In genomic region chr9:17614246-17614645, GRCh38 we compare ENCODE assay signal across 19 cellular contexts. TPM values are rescaled to one million over a fixed set of nuclear protein-coding genes. Genes with fewer than 3 reads are reported as not detected.
DNase-seq lines count a peak whose midpoint lies in the region; ATAC-seq, FAIRE-seq and TF ChIP-seq lines count a peak whose summit lies in the region.
"Had no signal": no experiment of that assay in that cellular context is flagged by ENCODE, and none has a peak within 500 bp of the region (broad histone marks: within the 10 kb centered on the region; RNA-seq: fewer than 3 reads in every experiment).

No MANE protein-coding gene starts in this region.

- ATAC-seq in HG02571 (IDR thresholded peaks at IDR 0.05; ENCODE audit: unreplicated experiment), result no peak

- no peak for FAIRE-seq in urothelium cell line (lab: Jason Lieb, UNC)
- FAIRE-seq: H54, HTR-8/SVneo had no signal

- CTCF ChIA-PET in HEK293 (lab: Yijun Ruan, JAX), result no interaction called here

- peaks cover 2% of the 10 kb centered on the region for H3K4me1 Mint-ChIP-seq in neural progenitor cell
- H3K4me1 Mint-ChIP-seq: CD14-positive monocyte; CD4-positive, alpha-beta memory T cell had no signal

- H3K27ac ChIP-seq in HEK293 (ENCODE audit: extremely low read depth, low read depth, low read length) (no peak overlapping the region), neural progenitor cell (peak overlapping the region; percentile 56), suprapubic skin (no peak overlapping the region)
- H3K27ac ChIP-seq: BLaER1 had no signal

- H2AFZ ChIP-seq in neural progenitor cell (replicated peaks), result no peak overlapping the region
- H2AFZ ChIP-seq: GM23338 had no signal

- TF ChIP-seq CTCF in HEK293 (tag by site-specific recombination; IDR thresholded peaks at IDR 0.05), result no peak
- TF ChIP-seq CTCF in neural progenitor cell (IDR thresholded peaks at IDR 0.05), result no peak
- TF ChIP-seq CTCF in suprapubic skin (IDR thresholded peaks at IDR 0.05), result no peak

- H3K4me3 ChIP-seq in HEK293 (ENCODE audit: low read depth, low read length) (no peak overlapping the region), neural progenitor cell (no peak overlapping the region), suprapubic skin (no peak overlapping the region)
- H3K4me3 ChIP-seq: BLaER1, GM23338 had no signal

- H3K27me3 ChIP-seq in neural progenitor cell, result no peaks in the 10 kb centered on the region
- H3K27me3 ChIP-seq in suprapubic skin, result no peaks in the 10 kb centered on the region
- H3K27me3 ChIP-seq: BLaER1 had no signal

- H3K36me3 Mint-ChIP-seq in neural progenitor cell, result no peaks in the 10 kb centered on the region
- H3K36me3 Mint-ChIP-seq: CD14-positive monocyte; CD4-positive, alpha-beta memory T cell had no signal

- no peak overlapping the region for H3K27ac Mint-ChIP-seq in neural progenitor cell
- H3K27ac Mint-ChIP-seq: CD14-positive monocyte; CD4-positive, alpha-beta memory T cell; HFFc6 had no signal

- H3K9me3 Mint-ChIP-seq in neural progenitor cell, result no peaks in the 10 kb centered on the region
- H3K9me3 Mint-ChIP-seq: CD14-positive monocyte, GM23338, HFFc6 had no signal

- peaks cover 2% of the 10 kb centered on the region for H3K27me3 Mint-ChIP-seq in neural progenitor cell (ENCODE audit: insufficient read depth, low read depth)
- H3K27me3 Mint-ChIP-seq: CD4-positive, alpha-beta memory T cell had no signal

- no peaks in the 10 kb centered on the region for H3K79me2 ChIP-seq in neural progenitor cell (ENCODE audit: low read depth)

- H3K9me3 ChIP-seq in HEK293 (ENCODE audit: control insufficient read depth, insufficient read depth, low read depth, low read length) (no peaks in the 10 kb centered on the region), neural progenitor cell (ENCODE audit: low read depth) (no peaks in the 10 kb centered on the region), suprapubic skin (no peaks in the 10 kb centered on the region)
- H3K9me3 ChIP-seq: BLaER1 had no signal

- no peaks in the 10 kb centered on the region for H3F3A ChIP-seq in neural progenitor cell (ENCODE audit: low read depth)

- H3K9ac ChIP-seq in neural progenitor cell, result no peak overlapping the region
- H3K9ac ChIP-seq: BLaER1 had no signal

- TF ChIP-seq EP300 in suprapubic skin (IDR thresholded peaks at IDR 0.05), result no peak

- TF ChIP-seq POLR2A in suprapubic skin (IDR thresholded peaks at IDR 0.05), result no peak

- H3K4me3 Mint-ChIP-seq in neural progenitor cell, result no peak overlapping the region
- H3K4me3 Mint-ChIP-seq: CD14-positive monocyte; CD4-positive, alpha-beta memory T cell; GM23338; HFFc6 had no signal

- 83% methylated on average over 1 of the region's 1 CpG for WGBS in suprapubic skin

- H3K4me2 ChIP-seq in neural progenitor cell, result peak overlapping the region; percentile 54
- H3K4me2 ChIP-seq: BLaER1, GM23338 had no signal

- DNase-seq in NCI-H69 (lab: John Stamatoyannopoulos, UW) (peak; percentile 31), cerebellar cortex (ENCODE audit: low spot score) (peak; percentile 92), neural progenitor cell (ENCODE audit: low spot score) (no peak), urothelium cell line (ENCODE audit: low spot score) (no peak), suprapubic skin (ENCODE audit: low spot score in 2 of 2) (no peak)
- DNase-seq in stimulated activated naive CD4-positive, alpha-beta T cell (lab: John Stamatoyannopoulos, UW), result no peak
- DNase-seq: 8988T; CD4-positive, alpha-beta memory T cell; DMS79; GF-D8 had no signal

- H4K20me1 ChIP-seq in neural progenitor cell (ENCODE audit: low read depth), result no peaks in the 10 kb centered on the region
- H4K20me1 ChIP-seq: BLaER1 had no signal

- POLR2A ChIA-PET in HEK293 (lab: Yijun Ruan, JAX), result interaction anchor here (0.7 kb wide), 1 partner anchor 18 kb away, joined by 3 read pairs; no protein-coding TSS in a partner anchor

- H3K4me1 ChIP-seq in HEK293 (ENCODE audit: control insufficient read depth, insufficient read depth, low read length) (peaks cover 10% of the 10 kb centered on the region), neural progenitor cell (peaks cover 15% of the 10 kb centered on the region), suprapubic skin (no peaks in the 10 kb centered on the region)
- H3K4me1 ChIP-seq: BLaER1 had no signal

- H3K36me3 ChIP-seq in HEK293 (ENCODE audit: control insufficient read depth in 2 of 2, insufficient read depth in 1 of 2, low read length in 2 of 2) (no peaks in the 10 kb centered on the region), neural progenitor cell (no peaks in the 10 kb centered on the region), suprapubic skin (no peaks in the 10 kb centered on the region)
- H3K36me3 ChIP-seq: BLaER1 had no signal

TF ChIP-seq in HEK293, 187 proteins besides CTCF, POLR2A, EP300 and RAD21:
- no peak for TF ChIP-seq ZNF692 (tag by site-specific recombination; IDR thresholded peaks at IDR 0.05)
- no peak for TF ChIP-seq ZNF121 (tag by site-specific recombination; IDR thresholded peaks at IDR 0.05)
- TF ChIP-seq ZNF501 (tag by site-specific recombination; IDR thresholded peaks at IDR 0.05), result no peak
- peak; percentile 63; the same call in 1 of the 2 replicates for TF ChIP-seq ZNF362 (tag by site-specific recombination; IDR thresholded peaks at IDR 0.05)
- TF ChIP-seq ZNF223 (tag by site-specific recombination; IDR thresholded peaks at IDR 0.05), result no peak
- no peak for TF ChIP-seq ZNF132 (tag by site-specific recombination; IDR thresholded peaks at IDR 0.05; ENCODE audit: borderline replicate concordance)
- TF ChIP-seq ZNF747 (tag by site-specific recombination; IDR thresholded peaks at IDR 0.05), result no peak

RNA-seq across cellular contexts. Expression of gene SH3GL2, which starts 35.4 kb away (rescaled TPM):
- total RNA-seq in neural progenitor cell (ENCODE audit: low replicate concordance) (1.2 and 1.6 TPM in 2 replicates), suprapubic skin (not detected)
- total RNA-seq: A673; CD4-positive, alpha-beta memory T cell; HFFc6 had no signal

Comparison
In these comparisons a context has a peak if more than half of its experiments do, and no peak if none do; other contexts are left out.
1. DNase-seq: peak in NCI-H69 (single experiment) and cerebellar cortex (single experiment); none in neural progenitor cell (single experiment), stimulated activated naive CD4-positive, alpha-beta T cell (0 of 6), urothelium cell line (single experiment) and suprapubic skin (0 of 2).